8 cellular contexts compared by ENCODE assay signal in genomic region chr3:100073555-100074307, GRCh38. TPM values are rescaled to one million over a fixed set of nuclear protein-coding genes. Genes with fewer than 3 reads are reported as not detected.
DNase-seq lines count a peak whose midpoint lies in the region; ATAC-seq, FAIRE-seq and TF ChIP-seq lines count a peak whose summit lies in the region.

No MANE protein-coding gene starts in this region.

- no peaks in the 10 kb centered on the region for H4K20me1 ChIP-seq in Loucy (ENCODE audit: insufficient read depth, low read length, poor library complexity, severe bottlenecking)
- no peaks in the 10 kb centered on the region for H4K20me1 ChIP-seq in GM12878 (ENCODE audit: control insufficient read depth, insufficient read depth)
- no peaks in the 10 kb centered on the region for H4K20me1 ChIP-seq in HepG2 (ENCODE audit: insufficient read depth, low read length)

- no peak for DNase-seq in GM12878 (ENCODE audit: low read depth, low spot score)
- DNase-seq in HepG2 (ENCODE audit: low spot score), result no peak
- no peak for DNase-seq in tibial nerve (ENCODE audit: low spot score in 2 of 2)
- no peak for DNase-seq in stimulated activated CD4-positive, alpha-beta T cell treated with anti-CD3 and anti-CD28 coated beads, Interleukin-1b, Interleukin-23, amount 100 ng/mL, for 48 hours
- DNase-seq in NCI-H2196 treated with DMSO at 0.1 percent for 48 hours (lab: John Stamatoyannopoulos, UW; ENCODE audit: unreplicated experiment), result no peak

- H3K36me3 ChIP-seq in Loucy (ENCODE audit: insufficient read depth, low read length) (no peaks in the 10 kb centered on the region), GM12878 (ENCODE audit: control insufficient read depth in 2 of 2, insufficient read depth in 2 of 2, low read length in 1 of 2) (no peaks in the 10 kb centered on the region), HepG2 (replicated peaks in 1 of 2; ENCODE audit: control insufficient read depth in 1 of 2, insufficient read depth in 2 of 2, low read length in 2 of 2) (no peaks in the 10 kb centered on the region), tibial nerve (no peaks in the 10 kb centered on the region)

- 0 out of 2 replicates have a peak overlapping the region, but pooled peaks have one; percentile 36 for H2AFZ ChIP-seq in Loucy (ENCODE audit: low read length)
- H2AFZ ChIP-seq in GM12878 (ENCODE audit: control insufficient read depth, low read depth, low read length), result peak overlapping the region; percentile 66
- no peak overlapping the region for H2AFZ ChIP-seq in HepG2 (ENCODE audit: low read length)

- H3K27ac ChIP-seq in GM12878 (ENCODE audit: control insufficient read depth, insufficient read depth) (no peak overlapping the region), HepG2 (ENCODE audit: extremely low read length, insufficient read depth, low read length) (peak overlapping the region; percentile 97), tibial nerve (peak overlapping the region in 3 of 4 donors; percentile 29 to 49 (median 36))

- peaks cover 7% of the 10 kb centered on the region; the same call in 1 of the 2 replicates for H3F3A ChIP-seq in Loucy (ENCODE audit: low read depth)

- TF ChIP-seq CTCF in Loucy (conservative IDR thresholded peaks at IDR 0.05; ENCODE audit: low read length) (no peak), GM12878 (IDR thresholded peaks at IDR 0.05 in 2 of 3, conservative IDR thresholded peaks at IDR 0.05 in 1 of 3; ENCODE audit: control insufficient read depth in 2 of 3, extremely low read depth in 1 of 3, insufficient read depth in 1 of 3, low read depth in 3 of 3, low read length in 3 of 3) (no peak), HepG2 (CRISPR knock-in tag; IDR thresholded peaks at IDR 0.05) (no peak), tibial nerve (IDR thresholded peaks at IDR 0.05) (no peak)

- ATAC-seq in GM18505 (IDR thresholded peaks at IDR 0.05; ENCODE audit: unreplicated experiment) (peak; percentile 38), GM12878 (peak; percentile 64), HepG2 (no peak), GM21737 (IDR thresholded peaks at IDR 0.05; ENCODE audit: unreplicated experiment) (no peak)

- WGBS in GM12878 (ENCODE audit: insufficient coverage, insufficient replicate concordance, low lambda C conversion rate, missing lambda C conversion rate), result 10% methylated on average over 10 of the region's 10 CpGs
- WGBS in HepG2 (ENCODE audit: low lambda C conversion rate), result 99% methylated on average over 10 of the region's 10 CpGs
- 40 to 48% methylated on average over 10 of the region's 10 CpGs for WGBS in tibial nerve, 2 donors

- peak overlapping the region; percentile 83 for H3K4me2 ChIP-seq in Loucy (ENCODE audit: low read depth, low read length, poor library complexity, severe bottlenecking)
- peak overlapping the region; percentile 78 for H3K4me2 ChIP-seq in GM12878 (ENCODE audit: control insufficient read depth, insufficient read depth)
- H3K4me2 ChIP-seq in HepG2 (ENCODE audit: low read depth, low read length), result no peak overlapping the region

- TF ChIP-seq POLR2A in GM18505 (IDR thresholded peaks at IDR 0.05; ENCODE audit: borderline replicate concordance, extremely low read depth, insufficient read depth, insufficient read length) (no peak), GM12878 (IDR thresholded peaks at IDR 0.05; ENCODE audit: low read depth, low read length) (no peak), HepG2 (IDR thresholded peaks at IDR 0.05; ENCODE audit: insufficient read depth in 1 of 2, low read depth in 2 of 2, low read length in 2 of 2) (no peak), tibial nerve (IDR thresholded peaks at IDR 0.05) (no peak)

- TF ChIP-seq RAD21 in GM12878 (IDR thresholded peaks at IDR 0.05; ENCODE audit: insufficient read depth, low read depth, low read length) (no peak), HepG2 (CRISPR knock-in tag; IDR thresholded peaks at IDR 0.05) (no peak)

- peaks cover 74% of the 10 kb centered on the region for H3K4me1 ChIP-seq in Loucy (ENCODE audit: insufficient read depth, low read length, poor library complexity, severe bottlenecking)
- peaks cover 21% of the 10 kb centered on the region for H3K4me1 ChIP-seq in GM12878 (ENCODE audit: control insufficient read depth, insufficient read depth, low read length)
- H3K4me1 ChIP-seq in HepG2 (ENCODE audit: insufficient read depth, low read length), result peaks cover 92% of the 10 kb centered on the region
- peaks cover 0 to 28% (median 5%) of the 10 kb centered on the region in 4 donors for H3K4me1 ChIP-seq in tibial nerve

- no TSS peak for BruUV-seq in GM12878 (replicated peaks; lab: Mats Ljungman, UMichigan)
- BruUV-seq in HepG2 (replicated peaks; lab: Mats Ljungman, UMichigan), result no TSS peak

- no peaks in the 10 kb centered on the region for H3K9me3 ChIP-seq in Loucy (ENCODE audit: insufficient read depth, low read depth, low read length)
- no peaks in the 10 kb centered on the region; the same call in 2 of the 3 replicates for H3K9me3 ChIP-seq in GM12878 (replicated peaks; ENCODE audit: control insufficient read depth, insufficient read depth, low read length)
- no peaks in the 10 kb centered on the region for H3K9me3 ChIP-seq in HepG2 (ENCODE audit: low read length)
- H3K9me3 ChIP-seq in tibial nerve, result no peaks in the 10 kb centered on the region

- no peak for FAIRE-seq in GM12878 (lab: Jason Lieb, UNC)
- FAIRE-seq in HepG2 (lab: Jason Lieb, UNC), result no peak

- TF ChIP-seq EP300 in GM12878 (IDR thresholded peaks at IDR 0.05; ENCODE audit: borderline replicate concordance in 1 of 2, control insufficient read depth in 1 of 2, low read depth in 2 of 2, low read length in 2 of 2) (peak; percentile 14 to 39; a peak in 2 of 4 replicates), HepG2 (IDR thresholded peaks at IDR 0.05; ENCODE audit: low read depth in 2 of 2, low read length in 2 of 2) (no peak), HepG2 (CRISPR knock-in tag; IDR thresholded peaks at IDR 0.05; ENCODE audit: borderline replicate concordance) (no peak), tibial nerve (IDR thresholded peaks at IDR 0.05) (peak in 1 of 2 donors; percentile 23)

- POLR2A ChIA-PET in GM12878 (lab: Charles Lee), result interaction anchor here (0.7 to 1.0 kb wide), 4 partner anchors 29 to 1484 kb away, joined by 3 to 6 read pairs (median 4); no protein-coding TSS in a partner anchor
- POLR2A ChIA-PET in HepG2 (lab: Yijun Ruan, JAX), result interaction anchor here (1.2 to 1.8 kb wide), 2 partner anchors 9 to 118 kb away, joined by 3 read pairs; no protein-coding TSS in a partner anchor

- H3K9ac ChIP-seq in Loucy (ENCODE audit: low read depth, low read length, poor library complexity, severe bottlenecking) (peak overlapping the region; percentile 44), GM12878 (ENCODE audit: control insufficient read depth, insufficient read depth, low read length) (peak overlapping the region; percentile 32; the same call in 1 of the 2 replicates), HepG2 (ENCODE audit: insufficient read depth, low read depth, low read length) (no peak overlapping the region)

- RAD21 ChIA-PET in GM12878 (lab: Charles Lee; ENCODE audit: unreplicated experiment), result interaction anchor here (1.2 to 2.4 kb wide), 3 partner anchors 8 to 242 kb away, joined by 3 to 12 read pairs (median 4); no protein-coding TSS in a partner anchor

- SMC1A ChIA-PET in GM12878 (lab: Charles Lee; ENCODE audit: uncharacterized antibody, unreplicated experiment), result interaction anchor here (0.6 to 4.4 kb wide), 14 partner anchors 11 to 332 kb away, joined by 3 to 31 read pairs (median 4); no protein-coding TSS in a partner anchor

- H3K27me3 ChIP-seq in Loucy (ENCODE audit: insufficient read depth, low read length, poor library complexity, severe bottlenecking) (no peaks in the 10 kb centered on the region), GM12878 (replicated peaks in 1 of 2; ENCODE audit: control insufficient read depth in 2 of 2, insufficient read depth in 2 of 2, low read length in 1 of 2) (no peaks in the 10 kb centered on the region), HepG2 (ENCODE audit: control insufficient read depth in 1 of 2, insufficient read depth in 2 of 2, low read length in 2 of 2) (no peaks in the 10 kb centered on the region), tibial nerve (no peaks in the 10 kb centered on the region)

- intact Hi-C loops in GM12878 (cut with micrococcal nuclease; ENCODE audit: unreplicated experiment) (no loop called here), HepG2 (cut with micrococcal nuclease; ENCODE audit: unreplicated experiment) (loop anchor here (10.0 kb wide), 1 partner anchor 331 kb away; the partner anchor contains the start of genes LNP1 and TOMM70)

- in situ Hi-C loops in GM12878 (cut with MboI), result no loop called here
- in situ Hi-C loops in HepG2 (cut with HindIII; ENCODE audit: extremely low pct_ligation_motif_present, low pct_unique_long_range_greater_than_20kb), result no loop called here

- CTCF ChIA-PET in GM12878 (lab: Yijun Ruan, JAX) (interaction anchor here (0.9 to 4.8 kb wide), 9 partner anchors 9 to 566 kb away, joined by 3 to 29 read pairs (median 3); no protein-coding TSS in a partner anchor), HepG2 (lab: Yijun Ruan, JAX; ENCODE audit: low intra/inter-chr PET ratio, low total read pairs) (no interaction called here)

- no peaks in the 10 kb centered on the region for H3K79me2 ChIP-seq in Loucy (ENCODE audit: insufficient read depth, low read length)
- no peaks in the 10 kb centered on the region for H3K79me2 ChIP-seq in GM12878 (ENCODE audit: control insufficient read depth, insufficient read depth, low read length)
- no peaks in the 10 kb centered on the region for H3K79me2 ChIP-seq in HepG2 (ENCODE audit: insufficient read depth, low read length)

- peak overlapping the region; percentile 61 for H3K4me3 ChIP-seq in Loucy (ENCODE audit: low read length, poor library complexity, severe bottlenecking)
- H3K4me3 ChIP-seq in GM12878, result peak overlapping the region; percentile 48; the same call in 1 of the 2 replicates
- no peak overlapping the region for H3K4me3 ChIP-seq in HepG2 (replicated peaks in 1 of 3; ENCODE audit: insufficient read depth in 1 of 3, low read depth in 2 of 3, low read length in 3 of 3)
- H3K4me3 ChIP-seq in tibial nerve, result no peak overlapping the region

- no peaks in the 10 kb centered on the region for H3K9me2 ChIP-seq in Loucy (replicated peaks; ENCODE audit: low read depth, low read length)

RNA-seq across cellular contexts. Expression of gene FILIP1L, which starts 40.6 kb away (rescaled TPM):
- total RNA-seq in GM12878 (2013; cell fraction: nucleolus; rRNA removed), result 3.3 and 3.4 TPM in 2 replicates
- total RNA-seq in GM12878 (2014; rRNA removed) (3.6 and 4.6 TPM in 2 replicates), GM12878 (2014; rRNA removed; fragmentation: Illumina TruSeq; extraction: Trizol) (5.0 and 5.7 TPM in 2 replicates), GM12878 (2021) (3.3 and 3.4 TPM in 2 replicates), HepG2 (2016; rRNA removed; fragmentation: Illumina TruSeq; extraction: Trizol) (8.1 and 10.2 TPM in 2 replicates), tibial nerve (10 to 100 TPM; 26.7 to 46.3 (median 30.8) TPM)
- polyA plus RNA-seq in GM12878 (2011; ENCODE audit: low read depth), result 1.2 TPM
- polyA plus RNA-seq in GM12878 (2011; rRNA removed) (0.24 and 0.36 TPM in 2 replicates), GM12878 (2014; fragmentation: Illumina TruSeq; extraction: Trizol) (6.1 and 9.7 TPM in 2 replicates), GM12878 (2014; fragmentation: Nextera tagmentation; extraction: Ambion mirVana) (1 to 10 TPM; 1.3 to 1.7 TPM), GM12878 (2014; rRNA removed) (2.4 and 3.8 TPM in 2 replicates), GM12878 (2016; fragmentation: Nextera tagmentation; extraction: Ambion mirVana) (1 to 10 TPM; 3.3 to 4.6 TPM), HepG2 (2011; rRNA removed) (166 and 187 TPM in 2 replicates)
- polyA plus RNA-seq in GM12878 (2011; cell fraction: cytosol; rRNA removed), result 0.19 and 0.43 TPM in 2 replicates
- 0.26 and 1.3 TPM in 2 replicates for polyA plus RNA-seq in GM12878 (2011; cell fraction: nucleus; rRNA removed)
- 1.5 and 1.6 TPM in 2 replicates for polyA plus RNA-seq in GM12878 (2012)
- 0.21 and 0.44 TPM in 2 replicates for polyA minus RNA-seq in GM12878 (2011; rRNA and poly(A)+ RNA removed)
- polyA minus RNA-seq in GM12878 (2011; cell fraction: cytosol; rRNA and poly(A)+ RNA removed), result not detected in 2 replicates
- polyA minus RNA-seq in GM12878 (2011; cell fraction: nucleus; rRNA and poly(A)+ RNA removed), result 0.19 and 0.36 TPM in 2 replicates
- 1.0 and 1.1 TPM in 2 replicates for total RNA-seq in HepG2 (2016; cell fraction: cytosol; rRNA removed; fragmentation: Illumina TruSeq; extraction: Trizol; ENCODE audit: low read depth)
- 7.7 and 10.2 TPM in 2 replicates for total RNA-seq in HepG2 (2016; cell fraction: insoluble cytoplasmic fraction; rRNA removed; fragmentation: Illumina TruSeq; extraction: Trizol)
- total RNA-seq in HepG2 (2016; cell fraction: membrane; rRNA removed; fragmentation: Illumina TruSeq; extraction: Trizol), result 2.4 and 3.3 TPM in 2 replicates
- 5.5 and 5.9 TPM in 2 replicates for total RNA-seq in HepG2 (2016; cell fraction: nucleus; rRNA removed; fragmentation: Illumina TruSeq; extraction: Trizol)
- 125 and 126 TPM in 2 replicates for polyA plus RNA-seq in HepG2 (2011; cell fraction: cytosol; rRNA removed)
- polyA plus RNA-seq in HepG2 (2011; cell fraction: nucleus; rRNA removed), result 122 and 131 TPM in 2 replicates
- 68.2 and 110 TPM in 2 replicates for polyA plus RNA-seq in HepG2 (2012)
- 0.85 and 0.89 TPM in 2 replicates for polyA plus RNA-seq in HepG2 (2016; cell fraction: cytosol; fragmentation: Illumina TruSeq; extraction: Trizol; ENCODE audit: low read depth)
- polyA plus RNA-seq in HepG2 (2016; cell fraction: insoluble cytoplasmic fraction; fragmentation: Illumina TruSeq; extraction: Trizol; ENCODE audit: low read depth), result 13.3 and 13.4 TPM in 2 replicates
- 1.5 and 2.1 TPM in 2 replicates for polyA plus RNA-seq in HepG2 (2016; cell fraction: membrane; fragmentation: Illumina TruSeq; extraction: Trizol; ENCODE audit: low read depth)
- polyA plus RNA-seq in HepG2 (2016; cell fraction: nucleus; fragmentation: Illumina TruSeq; extraction: Trizol; ENCODE audit: insufficient read depth, low read depth), result 8.6 and 9.7 TPM in 2 replicates
- polyA minus RNA-seq in HepG2 (2011; rRNA and poly(A)+ RNA removed; ENCODE audit: low replicate concordance), result 0.05 and 92.6 TPM in 2 replicates
- polyA minus RNA-seq in HepG2 (2011; cell fraction: cytosol; rRNA and poly(A)+ RNA removed), result 131 and 135 TPM in 2 replicates
- polyA minus RNA-seq in HepG2 (2011; cell fraction: nucleus; rRNA and poly(A)+ RNA removed), result 134 and 197 TPM in 2 replicates

Comparison
In these comparisons a context has a peak if more than half of its experiments do, and no peak if none do; other contexts are left out.
1. ATAC-seq: peak in GM18505 (single experiment) and GM12878 (single experiment); none in HepG2 (single experiment) and GM21737 (single experiment).
2. H3K4me3 ChIP-seq: peak in Loucy (single experiment) and GM12878 (single experiment); none in HepG2 (0 of 3) and tibial nerve (0 of 4).